In the genomic region with DNA sequence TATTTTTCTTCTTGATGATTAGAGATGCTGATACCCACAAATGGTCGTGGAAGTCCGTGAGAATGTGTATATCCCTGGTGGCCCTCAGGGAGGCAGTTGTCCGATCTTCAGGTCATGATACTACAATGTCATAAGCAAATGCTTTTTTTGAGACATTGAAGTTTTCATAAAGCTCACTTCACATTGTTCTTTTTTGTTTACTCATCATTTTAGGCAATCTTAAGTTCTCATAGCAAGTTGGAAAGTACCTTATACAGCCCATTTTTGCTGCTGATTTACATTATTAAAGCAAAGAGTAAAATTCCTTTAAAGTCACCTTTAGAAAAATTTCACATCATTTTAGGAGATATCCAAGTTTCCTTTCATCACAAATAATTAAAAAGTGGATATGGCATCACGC, we compare ENCODE assay signal across 28 cellular contexts.
"Had no signal": no experiment of that assay in that cellular context is flagged by ENCODE, and none has a peak within 500 bp of the region (broad histone marks: within the 10 kb centered on the region; RNA-seq: fewer than 3 reads in every experiment).

No MANE protein-coding gene starts in this region.

- H3K27ac ChIP-seq: neural progenitor cell, ovary, parathyroid adenoma, psoas muscle, skin epidermis, spleen, suprapubic skin, testis, tibial artery, transverse colon, upper lobe of right lung, uterus had no signal

- H3K4me2 ChIP-seq: neural progenitor cell, smooth muscle cell had no signal

- H3K4me3 ChIP-seq: neural progenitor cell, ovary, psoas muscle, skin epidermis, smooth muscle cell, spleen, suprapubic skin, testis, tibial artery, transverse colon, upper lobe of right lung, uterus had no signal

- H3K9ac ChIP-seq: neural progenitor cell, parathyroid adenoma had no signal

- H3K9me3 ChIP-seq: ovary, psoas muscle, spleen, suprapubic skin, testis, tibial artery, transverse colon, upper lobe of right lung, uterus had no signal

- H3K27me3 ChIP-seq: neural progenitor cell, ovary, spleen, suprapubic skin, testis, tibial artery, transverse colon, upper lobe of right lung, uterus had no signal

- H3K36me3 ChIP-seq: neural progenitor cell, ovary, spleen, suprapubic skin, tibial artery, transverse colon, upper lobe of right lung, uterus had no signal

- H2AFZ ChIP-seq: neural progenitor cell, parathyroid adenoma had no signal

- ATAC-seq: psoas muscle; right cardiac atrium; sciatic nerve; stimulated activated memory B cell treated with anti-CD40 and anti-IgM and Interleukin-4, amounts not matched to agents 10 μg/mL and 1 μg/mL and 100 μg/mL, for 72 hours; upper lobe of right lung had no signal

- DNase-seq: natural killer cell; occipital lobe; ovary; posterior cingulate gyrus; psoas muscle; right cardiac atrium; spleen; stimulated activated CD4-positive, alpha-beta T cell treated with anti-CD3 and anti-CD28 coated beads, Interleukin-12 subunit alpha, Interleukin-12 subunit beta, amount 100 ng/mL, for 4 hours; stimulated activated CD4-positive, alpha-beta T cell treated with anti-CD3 and anti-CD28 coated beads, Interleukin-1b, Interleukin-23, amount 100 ng/mL, for 48 hours; stimulated activated CD4-positive, alpha-beta T cell treated with anti-CD3 and anti-CD28 coated beads, Interleukin-4, amount 100 ng/mL, for 1 hour; stimulated activated CD4-positive, alpha-beta T cell treated with anti-CD3 and anti-CD28 coated beads, Interleukin-4, amount 100 ng/mL, for 4 hours; stimulated activated CD8-positive, alpha-beta memory T cell treated with anti-CD3 and anti-CD28 coated beads, Interleukin-4, amount 100 ng/mL, for 48 hours; stimulated activated naive CD4-positive, alpha-beta T cell; stimulated activated naive CD8-positive, alpha-beta T cell treated with anti-CD3 and anti-CD28 coated beads, Interleukin-15, amount 100 ng/mL, for 72 hours; stimulated activated naive CD8-positive, alpha-beta T cell treated with anti-CD3 and anti-CD28 coated beads, Interleukin-15, Interleukin-2, amounts not matched to agents 100 U/mL and 50 U/mL, for 24 hours; substantia nigra; testis; tibial artery; transverse colon; upper lobe of right lung; uterus had no signal

- H3K4me1 ChIP-seq: neural progenitor cell, parathyroid adenoma, psoas muscle, spleen, suprapubic skin, testis, transverse colon, upper lobe of right lung, uterus had no signal
